In genomic region chr2:127173073-127173472, GRCh38 we compare ENCODE assay signal across 13 cellular contexts. TPM values are rescaled to one million over a fixed set of nuclear protein-coding genes. Genes with fewer than 3 reads are reported as not detected.
DNase-seq lines count a peak whose midpoint lies in the region; ATAC-seq and TF ChIP-seq lines count a peak whose summit lies in the region.
"Had no signal": no experiment of that assay in that cellular context is flagged by ENCODE, and none has a peak within 500 bp of the region (broad histone marks: within the 10 kb centered on the region; RNA-seq: fewer than 3 reads in every experiment).

No MANE protein-coding gene starts in this region.

- H3K9ac ChIP-seq in mammary epithelial cell (ENCODE audit: insufficient read depth, low read length) = no peak overlapping the region
- peak overlapping the region; percentile 50 for H3K9ac ChIP-seq in smooth muscle cell (ENCODE audit: low read depth)

- no TSS peak for BruUV-seq in mammary epithelial cell (replicated peaks; lab: Mats Ljungman, UMichigan)

- no peaks in the 10 kb centered on the region for H3K36me3 Mint-ChIP-seq in stimulated activated naive B cell treated with anti-CD40 and anti-IgM and Interleukin-4, amounts not matched to agents 10 μg/mL and 1 μg/mL and 100 μg/mL, for 72 hours

- no peaks in the 10 kb centered on the region for H3K9me3 Mint-ChIP-seq in stimulated activated naive B cell treated with anti-CD40 and anti-IgM and Interleukin-4, amounts not matched to agents 10 μg/mL and 1 μg/mL and 100 μg/mL, for 72 hours
- H3K9me3 Mint-ChIP-seq: effector memory CD8-positive, alpha-beta T cell had no signal

- ATAC-seq in HG03135 (IDR thresholded peaks at IDR 0.05; ENCODE audit: unreplicated experiment) = no peak
- ATAC-seq in stimulated activated naive B cell treated with anti-CD40 and anti-IgM and Interleukin-4, amounts not matched to agents 10 μg/mL and 1 μg/mL and 100 μg/mL, for 72 hours (replicated peaks) = no peak
- ATAC-seq: effector memory CD8-positive, alpha-beta T cell had no signal

- CTCF ChIA-PET in mammary epithelial cell (lab: Charles Lee; ENCODE audit: low non-redundant PET) = interaction anchor here (0.6 to 0.8 kb wide), 2 partner anchors 24 to 179 kb away, joined by 4 to 5 read pairs; no protein-coding TSS in a partner anchor

- H3K27ac Mint-ChIP-seq in stimulated activated naive B cell treated with anti-CD40 and anti-IgM and Interleukin-4, amounts not matched to agents 10 μg/mL and 1 μg/mL and 100 μg/mL, for 72 hours = no peak overlapping the region
- H3K27ac Mint-ChIP-seq: effector memory CD8-positive, alpha-beta T cell had no signal

- DNase-seq in HT1080 (ENCODE audit: low read depth) (peak; percentile 74), mammary epithelial cell (peak; percentile 73), left ventricle myocardium inferior (peak; percentile 34), smooth muscle cell (lab: John Stamatoyannopoulos, UW; ENCODE audit: unreplicated experiment) (no peak), NCI-H2081 (lab: John Stamatoyannopoulos, UW) (no peak), NCI-H146 treated with DMSO at 0.1 percent for 48 hours (lab: John Stamatoyannopoulos, UW; ENCODE audit: unreplicated experiment) (no peak)
- no peak for DNase-seq in stimulated activated naive B cell treated with anti-CD40 and anti-IgM and Interleukin-4, amounts not matched to agents 10 μg/mL and 1 μg/mL and 100 μg/mL, for 72 hours
- DNase-seq: activated naive CD4-positive, alpha-beta T cell treated with anti-CD3 and anti-CD28 coated beads, Interleukin-2, amount 50 U/mL, for 16 hours; effector memory CD8-positive, alpha-beta T cell; NCI-H526 treated with DMSO at 0.1 percent for 48 hours; stimulated activated CD4-positive, alpha-beta T cell treated with anti-CD3 and anti-CD28 coated beads, Interleukin-1b, Interleukin-23, amount 100 ng/mL, for 48 hours; stimulated activated naive CD4-positive, alpha-beta T cell had no signal

- intact Hi-C loops in mammary epithelial cell (cut with micrococcal nuclease) (no loop called here), left ventricle myocardium inferior (cut with micrococcal nuclease) (no loop called here)

- peaks cover 10% of the 10 kb centered on the region in 2 donors for H3K27me3 Mint-ChIP-seq in stimulated activated naive B cell treated with anti-CD40 and anti-IgM and Interleukin-4, amounts not matched to agents 10 μg/mL and 1 μg/mL and 100 μg/mL, for 72 hours

- H3K4me2 ChIP-seq in mammary epithelial cell (ENCODE audit: insufficient read depth, low read depth, low read length) (no peak overlapping the region), smooth muscle cell (no peak overlapping the region)

- H3K27ac ChIP-seq in mammary epithelial cell (ENCODE audit: insufficient read depth, low read depth, low read length) (no peak overlapping the region), left ventricle myocardium inferior (replicated peaks) (no peak overlapping the region), smooth muscle cell (ENCODE audit: low read depth) (peak overlapping the region; percentile 74)

- in situ Hi-C loops in mammary epithelial cell (cut with MboI; ENCODE audit: low sequenced_read_pairs in 2 of 2) = no loop called here

- H3K27me3 ChIP-seq in mammary epithelial cell (ENCODE audit: insufficient read depth, low read length) = no peaks in the 10 kb centered on the region
- H3K27me3 ChIP-seq in left ventricle myocardium inferior (ENCODE audit: low read depth) = peaks cover 32% of the 10 kb centered on the region
- no peaks in the 10 kb centered on the region for H3K27me3 ChIP-seq in smooth muscle cell (ENCODE audit: low read depth)

- H3K4me3 ChIP-seq in mammary epithelial cell (replicated peaks in 1 of 3; ENCODE audit: insufficient read depth in 1 of 3, low read depth in 2 of 3, low read length in 3 of 3) (no peak overlapping the region), left ventricle myocardium inferior (no peak overlapping the region), smooth muscle cell (no peak overlapping the region)

- H3K4me3 Mint-ChIP-seq in stimulated activated naive B cell treated with anti-CD40 and anti-IgM and Interleukin-4, amounts not matched to agents 10 μg/mL and 1 μg/mL and 100 μg/mL, for 72 hours = no peak overlapping the region
- H3K4me3 Mint-ChIP-seq: effector memory CD8-positive, alpha-beta T cell had no signal

- H3K9me3 ChIP-seq in mammary epithelial cell (replicated peaks; ENCODE audit: insufficient read depth, low read length) (no peaks in the 10 kb centered on the region), left ventricle myocardium inferior (replicated peaks) (no peaks in the 10 kb centered on the region), smooth muscle cell (replicated peaks; ENCODE audit: low read depth) (no peaks in the 10 kb centered on the region)

- dilution Hi-C loops in mammary epithelial cell (cut with HindIII; ENCODE audit: low sequenced_read_pairs) = no loop called here

- no peaks in the 10 kb centered on the region for H3K79me2 ChIP-seq in mammary epithelial cell (ENCODE audit: insufficient read depth, low read length)
- no peaks in the 10 kb centered on the region for H3K79me2 ChIP-seq in smooth muscle cell (ENCODE audit: low read depth)

- no peak for TF ChIP-seq CTCF in mammary epithelial cell (conservative IDR thresholded peaks at IDR 0.05 in 1 of 2, IDR thresholded peaks at IDR 0.05 in 1 of 2; ENCODE audit: extremely low read depth in 1 of 2, insufficient read depth in 1 of 2, low read depth in 1 of 2, low read length in 2 of 2)
- TF ChIP-seq CTCF in left ventricle myocardium inferior (IDR thresholded peaks at IDR 0.05; ENCODE audit: borderline replicate concordance) = no peak
- no peak for TF ChIP-seq CTCF in smooth muscle cell (IDR thresholded peaks at IDR 0.05; ENCODE audit: borderline replicate concordance, insufficient read depth, poor library complexity, severe bottlenecking)

- H3K4me1 ChIP-seq in mammary epithelial cell (ENCODE audit: insufficient read depth, low read length) = no peaks in the 10 kb centered on the region
- peaks cover 30% of the 10 kb centered on the region for H3K4me1 ChIP-seq in left ventricle myocardium inferior
- H3K4me1 ChIP-seq in smooth muscle cell (ENCODE audit: low read depth) = peaks cover 16% of the 10 kb centered on the region

- no peaks in the 10 kb centered on the region for H4K20me1 ChIP-seq in mammary epithelial cell (ENCODE audit: insufficient read depth, low read length)
- no peaks in the 10 kb centered on the region for H4K20me1 ChIP-seq in smooth muscle cell (ENCODE audit: low read depth)

- peaks cover 12% of the 10 kb centered on the region for H3F3A ChIP-seq in smooth muscle cell (ENCODE audit: low read depth)

- no peak overlapping the region for H2AFZ ChIP-seq in mammary epithelial cell (ENCODE audit: low read depth, low read length)
- no peak overlapping the region for H2AFZ ChIP-seq in smooth muscle cell (ENCODE audit: low read depth)

- H3K36me3 ChIP-seq in mammary epithelial cell (ENCODE audit: insufficient read depth, low read length) (no peaks in the 10 kb centered on the region), left ventricle myocardium inferior (no peaks in the 10 kb centered on the region), smooth muscle cell (ENCODE audit: low read depth) (no peaks in the 10 kb centered on the region)

- H3K4me1 Mint-ChIP-seq in stimulated activated naive B cell treated with anti-CD40 and anti-IgM and Interleukin-4, amounts not matched to agents 10 μg/mL and 1 μg/mL and 100 μg/mL, for 72 hours = peaks cover 2 to 21% of the 10 kb centered on the region in 2 donors

- 70% methylated on average over 5 of the region's 6 CpGs for WGBS in mammary epithelial cell (ENCODE audit: low coverage, missing lambda C conversion rate)
- 44% methylated on average over 6 of the region's 6 CpGs for WGBS in smooth muscle cell (ENCODE audit: low lambda C conversion rate)

RNA-seq across cellular contexts. Expression of gene CYP27C1, which starts 47.0 kb away (rescaled TPM):
- total RNA-seq in HT1080 (2014; rRNA removed; shearing (Covaris generic)) = 1.4 and 1.5 TPM in 2 replicates
- 1.2 and 2.1 TPM in 2 replicates for polyA plus RNA-seq in HT1080 (2015; cell fraction: cytosol; rRNA removed)
- 2.3 and 3.0 TPM in 2 replicates for polyA plus RNA-seq in HT1080 (2015; cell fraction: nucleus; rRNA removed)
- total RNA-seq in mammary epithelial cell (1 to 10 TPM in 1 of 2 donors, under 1 TPM in 1; 0.67 to 8.3 TPM), left ventricle myocardium inferior (0.11 TPM), smooth muscle cell (1.1 and 2.0 TPM in 2 replicates)
- polyA plus RNA-seq in mammary epithelial cell (4.3 TPM), smooth muscle cell (3.8 and 5.0 TPM in 2 replicates)
- polyA minus RNA-seq in mammary epithelial cell = 6.9 TPM

Comparison
In these comparisons a context has a peak if more than half of its experiments do, and no peak if none do; other contexts are left out.
1. DNase-seq: peak in HT1080 (single experiment), mammary epithelial cell (single experiment) and left ventricle myocardium inferior (single experiment); none in smooth muscle cell (single experiment), NCI-H2081 (0 of 2), NCI-H146 treated with DMSO at 0.1 percent for 48 hours (single experiment) and stimulated activated naive B cell treated with anti-CD40 and anti-IgM and Interleukin-4, amounts not matched to agents 10 μg/mL and 1 μg/mL and 100 μg/mL, for 72 hours (single experiment).